In genomic region chr1:165988817-165989216, GRCh38 we compare ENCODE assay signal across 29 cellular contexts.
"Had no signal": no experiment of that assay in that cellular context is flagged by ENCODE, and none has a peak within 500 bp of the region (broad histone marks: within the 10 kb centered on the region; RNA-seq: fewer than 3 reads in every experiment).

No MANE protein-coding gene starts in this region.

- H3K4me1 ChIP-seq: heart right ventricle, left lung, lower lobe of right lung, neural progenitor cell, parathyroid adenoma, psoas muscle, sigmoid colon, thyroid gland, upper lobe of left lung had no signal

- FAIRE-seq: bronchial epithelial cell had no signal

- H3K4me3 ChIP-seq: heart right ventricle, left lung, lower lobe of right lung, neural progenitor cell, psoas muscle, sigmoid colon, smooth muscle cell, thyroid gland, upper lobe of left lung had no signal

- H3K36me3 ChIP-seq: heart right ventricle, left lung, lower lobe of right lung, neural progenitor cell, sigmoid colon, thyroid gland, upper lobe of left lung had no signal

- H2AFZ ChIP-seq: neural progenitor cell, parathyroid adenoma had no signal

- ATAC-seq: activated CD4-positive, alpha-beta T cell treated with anti-CD3 and anti-CD28 coated beads for 36 hours; activated CD8-positive, alpha-beta memory T cell treated with anti-CD3 and anti-CD28 coated beads, Interleukin-2, amount 10 ng/mL, durations not matched to agents 7 days and 5 days; activated CD8-positive, alpha-beta T cell treated with anti-CD3 and anti-CD28 coated beads, Interleukin-2, amount 10 ng/mL, durations not matched to agents 7 days and 5 days; activated T-cell treated with anti-CD3 and anti-CD28 coated beads, Interleukin-2, amount 50 U/mL, for 72 hours; esophagus mucosa; heart right ventricle; left lung; lower lobe of right lung; natural killer cell; psoas muscle; stimulated activated memory B cell treated with anti-CD40 and anti-IgM and Interleukin-4, amounts not matched to agents 10 μg/mL and 1 μg/mL and 100 μg/mL, for 72 hours; stimulated activated naive CD8-positive, alpha-beta T cell treated with anti-CD3 and anti-CD28 coated beads, Interleukin-15, amount 100 ng/mL, for 72 hours had no signal

- H3K79me2 ChIP-seq: parathyroid adenoma had no signal

- H3K4me2 ChIP-seq: neural progenitor cell, smooth muscle cell had no signal

- DNase-seq: activated B cell treated with CpG ODN at 0.5 μM for 24 hours; activated CD4-positive, alpha-beta T cell treated with anti-CD3 and anti-CD28 coated beads for 36 hours; activated CD8-positive, alpha-beta memory T cell treated with anti-CD3 and anti-CD28 coated beads, Interleukin-2, amount 10 ng/mL, durations not matched to agents 7 days and 5 days; activated CD8-positive, alpha-beta T cell treated with anti-CD3 and anti-CD28 coated beads, Interleukin-2, amount 10 ng/mL, durations not matched to agents 7 days and 5 days; activated naive CD4-positive, alpha-beta T cell; activated T-cell treated with anti-CD3 and anti-CD28 coated beads, Interleukin-2, amount 50 U/mL, for 72 hours; anterior cingulate cortex; foreskin fibroblast; heart right ventricle; left lung; lower lobe of right lung; mesenchymal stem cell; natural killer cell; occipital lobe; psoas muscle; sigmoid colon; stimulated activated CD4-positive, alpha-beta T cell treated with anti-CD3 and anti-CD28 coated beads, Interleukin-1b, Interleukin-23, amount 100 ng/mL, for 48 hours; stimulated activated CD4-positive, alpha-beta T cell treated with anti-CD3 and anti-CD28 coated beads, Interleukin-4, amount 100 ng/mL, for 4 hours; stimulated activated CD8-positive, alpha-beta memory T cell treated with anti-CD3 and anti-CD28 coated beads, Interleukin-4, amount 100 ng/mL, for 48 hours; stimulated activated naive CD8-positive, alpha-beta T cell treated with anti-CD3 and anti-CD28 coated beads, Interleukin-15, amount 100 ng/mL, for 72 hours; substantia nigra; thyroid gland; upper lobe of left lung had no signal

- H3K27ac ChIP-seq: heart right ventricle, left lung, lower lobe of right lung, neural progenitor cell, parathyroid adenoma, psoas muscle, sigmoid colon, thyroid gland, upper lobe of left lung had no signal

- H3K9ac ChIP-seq: neural progenitor cell, parathyroid adenoma had no signal

- H3K27me3 ChIP-seq: heart right ventricle, left lung, neural progenitor cell, sigmoid colon, thyroid gland, upper lobe of left lung had no signal

- H3K9me3 ChIP-seq: lower lobe of right lung, psoas muscle, thyroid gland, upper lobe of left lung had no signal
